Comparison of ENCODE assay signal across 29 cellular contexts in the genomic region with DNA sequence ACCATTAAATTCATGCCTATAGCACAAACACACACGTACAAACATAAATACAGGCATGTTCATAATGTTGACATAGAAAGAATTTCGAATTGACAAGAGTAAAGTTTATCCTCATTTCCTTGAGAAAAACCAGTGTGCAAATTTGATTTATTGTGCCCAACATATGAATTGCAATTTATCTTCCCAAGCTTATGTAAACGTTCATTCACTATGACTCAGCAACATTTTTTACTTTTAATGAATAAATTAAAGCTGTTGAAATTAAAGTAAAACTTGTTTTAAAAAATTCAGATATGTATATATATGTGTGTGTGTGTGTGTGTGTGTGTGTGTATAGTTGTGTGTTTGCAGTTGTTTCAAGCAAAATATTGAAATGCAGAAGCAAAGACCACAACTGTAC.
DNase-seq lines count a peak whose midpoint lies in the region; TF ChIP-seq lines count a peak whose summit lies in the region.
"Had no signal": no experiment of that assay in that cellular context is flagged by ENCODE, and none has a peak within 500 bp of the region (broad histone marks: within the 10 kb centered on the region; RNA-seq: fewer than 3 reads in every experiment).

No MANE protein-coding gene starts in this region.

- H3K79me2 ChIP-seq in SU-DHL-6 (ENCODE audit: insufficient read depth, low read length), result no peaks in the 10 kb centered on the region

- H3F3A ChIP-seq in SU-DHL-6 (ENCODE audit: insufficient read depth), result no peaks in the 10 kb centered on the region

- H2AFZ ChIP-seq in SU-DHL-6 (ENCODE audit: low read depth, low read length, severe bottlenecking), result peak overlapping the region; percentile 85

- H3K4me3 ChIP-seq in SU-DHL-6 (ENCODE audit: insufficient read depth, low read length, poor library complexity, severe bottlenecking) (no peak overlapping the region), brain microvascular endothelial cell (ENCODE audit: low read depth, low read length) (no peak overlapping the region)
- H3K4me3 ChIP-seq: HAP-1 had no signal

- H3K9ac ChIP-seq in SU-DHL-6 (ENCODE audit: low read length), result no peak overlapping the region
- H3K9ac ChIP-seq: KMS-11 had no signal

- H3K4me2 ChIP-seq in SU-DHL-6 (ENCODE audit: low read depth, low read length, poor library complexity, severe bottlenecking), result no peak overlapping the region
- H3K4me2 ChIP-seq: KMS-11 had no signal

- H3K36me3 ChIP-seq in SU-DHL-6 (ENCODE audit: low read length) (no peaks in the 10 kb centered on the region), brain microvascular endothelial cell (replicated peaks) (no peaks in the 10 kb centered on the region)
- H3K36me3 ChIP-seq: HAP-1 had no signal

- H3K27me3 ChIP-seq in SU-DHL-6 (ENCODE audit: low read length) (no peaks in the 10 kb centered on the region), brain microvascular endothelial cell (replicated peaks) (no peaks in the 10 kb centered on the region)

- H3K27ac ChIP-seq in SU-DHL-6 (ENCODE audit: low read depth, low read length) (no peak overlapping the region), brain microvascular endothelial cell (no peak overlapping the region)
- H3K27ac ChIP-seq: 22Rv1, KMS-11, RWPE1 had no signal

- no peaks in the 10 kb centered on the region for H4K20me1 ChIP-seq in SU-DHL-6 (ENCODE audit: low read depth, low read length)

- DNase-seq in DMS53 (lab: John Stamatoyannopoulos, UW) (peak; percentile 23), DMS53 treated with DMSO at 0.1 percent for 48 hours (lab: John Stamatoyannopoulos, UW; ENCODE audit: unreplicated experiment) (no peak), OCI-M1 (lab: John Stamatoyannopoulos, UW) (peak; percentile 21), AG08396 (ENCODE audit: low spot score) (no peak), SKM-1 (lab: John Stamatoyannopoulos, UW; ENCODE audit: unreplicated experiment) (no peak), brain microvascular endothelial cell (no peak)
- DNase-seq: ACHN; CD4-positive, CD25-positive, alpha-beta regulatory T cell; DMS79; EL; GF-D8; GOT3; HFFc6; NCI-H1092 treated with DMSO at 0.1 percent for 48 hours; NCI-H1436; NCI-H187; NCI-H2081 treated with DMSO at 0.1 percent for 48 hours; NCI-H2171; NCI-H226; NCI-H524; NCI-H774; NK-92 treated with Interleukin-12 subunit alpha and Interleukin-12 subunit beta, amount 100 ng/mL, for 24 hours; SHP77; T-helper 1 cell had no signal

- in situ Hi-C loops in brain microvascular endothelial cell (cut with HindIII; ENCODE audit: low pct_ligation_motif_present, low sequenced_read_pairs), result no loop called here

- H3K9me3 ChIP-seq in SU-DHL-6 (ENCODE audit: insufficient read depth, low read length), result peaks cover 2% of the 10 kb centered on the region; the same call in 1 of the 2 replicates

- TF ChIP-seq CTCF in SU-DHL-6 (IDR thresholded peaks at IDR 0.05; ENCODE audit: insufficient read depth, low read length, poor library complexity, severe bottlenecking), result no peak
- no peak for TF ChIP-seq CTCF in brain microvascular endothelial cell (IDR thresholded peaks at IDR 0.05; ENCODE audit: low read depth, low read length, missing control alignments)

- no peaks in the 10 kb centered on the region for H3K9me2 ChIP-seq in SU-DHL-6 (replicated peaks; ENCODE audit: insufficient read depth, low read length)

Comparison
In these comparisons a context has a peak if more than half of its experiments do, and no peak if none do; other contexts are left out.
1. DNase-seq: peak in DMS53 (single experiment) and OCI-M1 (single experiment); none in DMS53 treated with DMSO at 0.1 percent for 48 hours (single experiment), AG08396 (single experiment), SKM-1 (single experiment) and brain microvascular endothelial cell (single experiment).